In genomic region chr20:32189691-32190607, GRCh38 we compare ENCODE assay signal across 2 cellular contexts.
A peak's percentile ranks its signal among the peaks of the same experiment; 100 is the strongest.
TF ChIP-seq lines count a peak whose summit lies in the region.

No MANE protein-coding gene starts in this region.

TF ChIP-seq in SK-N-SH, 30 proteins besides CTCF, POLR2A, EP300 and RAD21:
- peak; percentile 63 for TF ChIP-seq YY1 (IDR thresholded peaks at IDR 0.05; ENCODE audit: low read depth)
- TF ChIP-seq CHD2 (IDR thresholded peaks at IDR 0.05; ENCODE audit: low read length, partially characterized antibody), result peak; percentile 5
- TF ChIP-seq ZBTB33 (IDR thresholded peaks at IDR 0.05; ENCODE audit: borderline replicate concordance, low read depth), result no peak
- TF ChIP-seq GABPA (IDR thresholded peaks at IDR 0.05; ENCODE audit: low read depth), result no peak
- TF ChIP-seq, protein P1, sequence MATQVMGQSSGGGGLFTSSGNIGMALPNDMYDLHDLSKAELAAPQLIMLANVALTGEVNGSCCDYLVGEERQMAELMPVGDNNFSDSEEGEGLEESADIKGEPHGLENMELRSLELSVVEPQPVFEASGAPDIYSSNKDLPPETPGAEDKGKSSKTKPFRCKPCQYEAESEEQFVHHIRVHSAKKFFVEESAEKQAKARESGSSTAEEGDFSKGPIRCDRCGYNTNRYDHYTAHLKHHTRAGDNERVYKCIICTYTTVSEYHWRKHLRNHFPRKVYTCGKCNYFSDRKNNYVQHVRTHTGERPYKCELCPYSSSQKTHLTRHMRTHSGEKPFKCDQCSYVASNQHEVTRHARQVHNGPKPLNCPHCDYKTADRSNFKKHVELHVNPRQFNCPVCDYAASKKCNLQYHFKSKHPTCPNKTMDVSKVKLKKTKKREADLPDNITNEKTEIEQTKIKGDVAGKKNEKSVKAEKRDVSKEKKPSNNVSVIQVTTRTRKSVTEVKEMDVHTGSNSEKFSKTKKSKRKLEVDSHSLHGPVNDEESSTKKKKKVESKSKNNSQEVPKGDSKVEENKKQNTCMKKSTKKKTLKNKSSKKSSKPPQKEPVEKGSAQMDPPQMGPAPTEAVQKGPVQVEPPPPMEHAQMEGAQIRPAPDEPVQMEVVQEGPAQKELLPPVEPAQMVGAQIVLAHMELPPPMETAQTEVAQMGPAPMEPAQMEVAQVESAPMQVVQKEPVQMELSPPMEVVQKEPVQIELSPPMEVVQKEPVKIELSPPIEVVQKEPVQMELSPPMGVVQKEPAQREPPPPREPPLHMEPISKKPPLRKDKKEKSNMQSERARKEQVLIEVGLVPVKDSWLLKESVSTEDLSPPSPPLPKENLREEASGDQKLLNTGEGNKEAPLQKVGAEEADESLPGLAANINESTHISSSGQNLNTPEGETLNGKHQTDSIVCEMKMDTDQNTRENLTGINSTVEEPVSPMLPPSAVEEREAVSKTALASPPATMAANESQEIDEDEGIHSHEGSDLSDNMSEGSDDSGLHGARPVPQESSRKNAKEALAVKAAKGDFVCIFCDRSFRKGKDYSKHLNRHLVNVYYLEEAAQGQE (IDR thresholded peaks at IDR 0.05; ENCODE audit: low read depth, low read length), result 0 out of 2 replicates have a peak, but pooled peaks have one; percentile 3
- TF ChIP-seq, protein P2, sequence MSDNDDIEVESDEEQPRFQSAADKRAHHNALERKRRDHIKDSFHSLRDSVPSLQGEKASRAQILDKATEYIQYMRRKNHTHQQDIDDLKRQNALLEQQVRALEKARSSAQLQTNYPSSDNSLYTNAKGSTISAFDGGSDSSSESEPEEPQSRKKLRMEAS (IDR thresholded peaks at IDR 0.05; ENCODE audit: low read depth), result 0 out of 2 replicates have a peak, but pooled peaks have one; percentile 39

TF ChIP-seq in K562, 482 proteins besides CTCF, POLR2A, EP300 and RAD21:
- no peak for TF ChIP-seq PHTF2 (CRISPR knock-in tag; IDR thresholded peaks at IDR 0.05)
- TF ChIP-seq CREBBP (IDR thresholded peaks at IDR 0.05; ENCODE audit: low read depth, low read length), result no peak
- no peak for TF ChIP-seq CBFB (CRISPR knock-in tag; IDR thresholded peaks at IDR 0.05)
- no peak for TF ChIP-seq PHF8 (IDR thresholded peaks at IDR 0.05; ENCODE audit: borderline replicate concordance, low read length)
- TF ChIP-seq DDX20 (tag; IDR thresholded peaks at IDR 0.05; ENCODE audit: low read depth), result no peak
- TF ChIP-seq NEUROD1 (IDR thresholded peaks at IDR 0.05; ENCODE audit: borderline replicate concordance, low read depth, low read length, partially characterized antibody), result no peak
- TF ChIP-seq, protein P3, sequence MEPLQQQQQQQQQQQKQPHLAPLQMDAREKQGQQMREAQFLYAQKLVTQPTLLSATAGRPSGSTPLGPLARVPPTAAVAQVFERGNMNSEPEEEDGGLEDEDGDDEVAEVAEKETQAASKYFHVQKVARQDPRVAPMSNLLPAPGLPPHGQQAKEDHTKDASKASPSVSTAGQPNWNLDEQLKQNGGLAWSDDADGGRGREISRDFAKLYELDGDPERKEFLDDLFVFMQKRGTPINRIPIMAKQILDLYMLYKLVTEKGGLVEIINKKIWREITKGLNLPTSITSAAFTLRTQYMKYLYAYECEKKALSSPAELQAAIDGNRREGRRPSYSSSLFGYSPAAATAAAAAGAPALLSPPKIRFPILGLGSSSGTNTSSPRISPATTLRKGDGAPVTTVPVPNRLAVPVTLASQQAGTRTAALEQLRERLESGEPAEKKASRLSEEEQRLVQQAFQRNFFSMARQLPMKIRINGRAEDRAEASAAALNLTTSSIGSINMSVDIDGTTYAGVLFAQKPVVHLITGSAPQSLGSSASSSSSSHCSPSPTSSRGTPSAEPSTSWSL (CRISPR knock-in tag; IDR thresholded peaks at IDR 0.05; ENCODE audit: borderline replicate concordance), result no peak
- TF ChIP-seq ZNF146 (CRISPR knock-in tag; IDR thresholded peaks at IDR 0.05; ENCODE audit: unreplicated experiment), result no peak
- no peak for TF ChIP-seq SNAPC5 (CRISPR knock-in tag; IDR thresholded peaks at IDR 0.05)
- peak; percentile 7 for TF ChIP-seq CCNT2 (IDR thresholded peaks at IDR 0.05; ENCODE audit: borderline replicate concordance, extremely low read depth, insufficient read length, low read depth, low read length)
- TF ChIP-seq OTX1 (CRISPR knock-in tag; IDR thresholded peaks at IDR 0.05), result no peak
- TF ChIP-seq HMGN3 (IDR thresholded peaks at IDR 0.05; ENCODE audit: borderline replicate concordance, extremely low read depth, insufficient read length, low read depth, low read length), result peak; percentile 23
- no peak for TF ChIP-seq LCOR (CRISPR knock-in tag; IDR thresholded peaks at IDR 0.05)
- no peak for TF ChIP-seq ADNP (tag; IDR thresholded peaks at IDR 0.05)
- no peak for TF ChIP-seq ZNF12 (CRISPR knock-in tag; IDR thresholded peaks at IDR 0.05)
- no peak for TF ChIP-seq CBX1 (IDR thresholded peaks at IDR 0.05; ENCODE audit: low read depth)
- TF ChIP-seq GTF2F1 (IDR thresholded peaks at IDR 0.05; ENCODE audit: low read depth, low read length), result no peak
- TF ChIP-seq ETS2 (tag; IDR thresholded peaks at IDR 0.05; ENCODE audit: borderline replicate concordance, poor library complexity, severe bottlenecking), result no peak
- TF ChIP-seq ZNF644 (tag; IDR thresholded peaks at IDR 0.05; ENCODE audit: low read depth), result no peak
- no peak for TF ChIP-seq ZNF764 (CRISPR knock-in tag; IDR thresholded peaks at IDR 0.05; ENCODE audit: low read depth)
- no peak for TF ChIP-seq ZNF232 (CRISPR knock-in tag; IDR thresholded peaks at IDR 0.05)
- TF ChIP-seq NONO (IDR thresholded peaks at IDR 0.05; ENCODE audit: low read depth in 2 of 2, low read length in 1 of 2), result no peak
- no peak for TF ChIP-seq MAFG (tag; conservative IDR thresholded peaks at IDR 0.05)
- no peak for TF ChIP-seq GTF2B (IDR thresholded peaks at IDR 0.05; ENCODE audit: extremely low read depth, insufficient read length)
- no peak for TF ChIP-seq ZNF324 (CRISPR knock-in tag; IDR thresholded peaks at IDR 0.05)
- TF ChIP-seq RUNX1 (IDR thresholded peaks at IDR 0.05; ENCODE audit: low read depth), result no peak
- no peak for TF ChIP-seq CBX3 (IDR thresholded peaks at IDR 0.05; ENCODE audit: borderline replicate concordance in 1 of 2, low read length in 2 of 2)
- TF ChIP-seq RBFOX2 (IDR thresholded peaks at IDR 0.05; ENCODE audit: low read depth, low read length), result peak; percentile 37
- no peak for TF ChIP-seq MCM7 (IDR thresholded peaks at IDR 0.05)
- TF ChIP-seq MNT (conservative IDR thresholded peaks at IDR 0.05), result no peak
- peak; percentile 62 for TF ChIP-seq POLR2G (IDR thresholded peaks at IDR 0.05; ENCODE audit: low read depth, low read length)
- no peak for TF ChIP-seq ZFP91 (CRISPR knock-in tag; IDR thresholded peaks at IDR 0.05)
- peak; percentile 74 for TF ChIP-seq RBM22 (IDR thresholded peaks at IDR 0.05; ENCODE audit: low read depth, low read length, poor library complexity, severe bottlenecking)
- no peak for TF ChIP-seq CUX1 (CRISPR knock-in tag; IDR thresholded peaks at IDR 0.05)
